Comparison of ENCODE assay signal across 1 cellular context in genomic region chr19:6264077-6264445, GRCh38.
TF ChIP-seq lines count a peak whose summit lies in the region.

No MANE protein-coding gene starts in this region.

TF ChIP-seq in GM23338, 12 proteins besides CTCF, POLR2A, EP300 and RAD21 (continued from another document):
- TF ChIP-seq ZNF462 (CRISPR knock-in tag; IDR thresholded peaks at IDR 0.05): no peak
